19 cellular contexts compared by ENCODE assay signal in genomic region chr17:30172560-30172959, GRCh38. TPM values are rescaled to one million over a fixed set of nuclear protein-coding genes. Genes with fewer than 3 reads are reported as not detected.
DNase-seq lines count a peak whose midpoint lies in the region; ATAC-seq, FAIRE-seq and TF ChIP-seq lines count a peak whose summit lies in the region.
"Had no signal": no experiment of that assay in that cellular context is flagged by ENCODE, and none has a peak within 500 bp of the region (broad histone marks: within the 10 kb centered on the region; RNA-seq: fewer than 3 reads in every experiment).

No MANE protein-coding gene starts in this region.

- intact Hi-C loops in PC-3 (cut with micrococcal nuclease), result no loop called here
- intact Hi-C loops in endothelial cell of umbilical vein (cut with micrococcal nuclease), result no loop called here

- H3K4me2 ChIP-seq in Karpas-422 (ENCODE audit: low read depth, low read length, poor library complexity, severe bottlenecking) (no peak overlapping the region), PC-3 (ENCODE audit: low read length) (peak overlapping the region; percentile 16; the same call in 1 of the 2 replicates), endothelial cell of umbilical vein (ENCODE audit: insufficient read depth, low read length) (no peak overlapping the region)

- peaks cover 22% of the 10 kb centered on the region for H3K36me3 Mint-ChIP-seq in activated naive CD8-positive, alpha-beta T cell treated with anti-CD3 and anti-CD28 coated beads for 36 hours

- no peaks in the 10 kb centered on the region for H4K20me1 ChIP-seq in Karpas-422 (ENCODE audit: insufficient read depth, low read depth, low read length)
- 0 out of 2 replicates have a peak, but pooled peaks cover 3% of the 10 kb centered on the region for H4K20me1 ChIP-seq in PC-3 (ENCODE audit: low read length)
- H4K20me1 ChIP-seq in endothelial cell of umbilical vein (replicated peaks; ENCODE audit: control insufficient read depth, extremely low read depth, insufficient read depth, low read length), result no peaks in the 10 kb centered on the region

- peaks cover 41% of the 10 kb centered on the region for H3K4me1 ChIP-seq in Karpas-422 (ENCODE audit: low read length)
- peaks cover 7% of the 10 kb centered on the region for H3K4me1 ChIP-seq in PC-3 (ENCODE audit: insufficient read depth, low read length)
- H3K4me1 ChIP-seq in endothelial cell of umbilical vein (ENCODE audit: control insufficient read depth, extremely low read depth, insufficient read depth, low read length), result no peaks in the 10 kb centered on the region
- H3K4me1 ChIP-seq: BE2C, HAP-1 had no signal

- ATAC-seq in PC-3 (peak; percentile 37), GM21528 (IDR thresholded peaks at IDR 0.05; ENCODE audit: low FRiP score, unreplicated experiment) (no peak)

- CTCF ChIA-PET in PC-3 (lab: Charles Lee) (interaction anchor here (0.6 kb wide), 2 partner anchors 76 to 299 kb away, joined by 3 to 5 read pairs; no protein-coding TSS in a partner anchor), endothelial cell of umbilical vein (lab: Charles Lee) (interaction anchor here (1.4 to 1.5 kb wide), 4 partner anchors 10 to 164 kb away, joined by 3 to 4 read pairs (median 3); no protein-coding TSS in a partner anchor)

- no TSS peak for BruUV-seq in PC-3 (replicated peaks; lab: Mats Ljungman, UMichigan)
- no TSS peak for BruUV-seq in endothelial cell of umbilical vein (replicated peaks; lab: Mats Ljungman, UMichigan)

- H3K27me3 Mint-ChIP-seq in activated naive CD8-positive, alpha-beta T cell treated with anti-CD3 and anti-CD28 coated beads for 36 hours, result no peaks in the 10 kb centered on the region
- H3K27me3 Mint-ChIP-seq: CD4-positive, CD25-positive, alpha-beta regulatory T cell; CD8-positive, alpha-beta memory T cell had no signal

- H3K9me3 ChIP-seq in Karpas-422 (ENCODE audit: low read length) (no peaks in the 10 kb centered on the region), PC-3 (ENCODE audit: low read length) (no peaks in the 10 kb centered on the region), endothelial cell of umbilical vein (replicated peaks; ENCODE audit: control insufficient read depth, insufficient read depth, low read length) (no peaks in the 10 kb centered on the region)
- H3K9me3 ChIP-seq: BE2C, HAP-1 had no signal

- no peak for FAIRE-seq in endothelial cell of umbilical vein (lab: Jason Lieb, UNC)
- FAIRE-seq: A204.1, D721Med had no signal

- H3K9me3 Mint-ChIP-seq in activated naive CD8-positive, alpha-beta T cell treated with anti-CD3 and anti-CD28 coated beads for 36 hours, result no peaks in the 10 kb centered on the region
- H3K9me3 Mint-ChIP-seq: CD8-positive, alpha-beta memory T cell had no signal

- H2AFZ ChIP-seq in Karpas-422 (ENCODE audit: low read length), result no peak overlapping the region
- H2AFZ ChIP-seq in PC-3 (ENCODE audit: low read length), result no peak overlapping the region
- H2AFZ ChIP-seq in endothelial cell of umbilical vein (ENCODE audit: low read depth, low read length), result no peak overlapping the region
- H2AFZ ChIP-seq: GM23248 had no signal

- TF ChIP-seq CTCF in PC-3 (conservative IDR thresholded peaks at IDR 0.05; ENCODE audit: low read depth, low read length) (no peak), endothelial cell of umbilical vein (IDR thresholded peaks at IDR 0.05; ENCODE audit: extremely low read depth in 1 of 2, insufficient read depth in 1 of 2, low read depth in 1 of 2, low read length in 2 of 2) (no peak)

- no peak overlapping the region for H3K4me3 ChIP-seq in Karpas-422 (ENCODE audit: low read length)
- no peak overlapping the region for H3K4me3 ChIP-seq in PC-3 (ENCODE audit: low read length)
- no peak overlapping the region for H3K4me3 ChIP-seq in endothelial cell of umbilical vein (replicated peaks in 1 of 3; ENCODE audit: insufficient read depth in 1 of 3, low read depth in 1 of 3, low read length in 3 of 3)
- H3K4me3 ChIP-seq: GM23248, HAP-1 had no signal

- H3K4me1 Mint-ChIP-seq in activated naive CD8-positive, alpha-beta T cell treated with anti-CD3 and anti-CD28 coated beads for 36 hours, result peaks cover 32% of the 10 kb centered on the region

- H3K4me3 Mint-ChIP-seq in activated naive CD8-positive, alpha-beta T cell treated with anti-CD3 and anti-CD28 coated beads for 36 hours, result no peak overlapping the region
- H3K4me3 Mint-ChIP-seq: CD4-positive, CD25-positive, alpha-beta regulatory T cell; CD8-positive, alpha-beta memory T cell had no signal

- H3K36me3 ChIP-seq in Karpas-422 (ENCODE audit: insufficient read depth, low read length) (peaks cover 40% of the 10 kb centered on the region; the same call in 1 of the 2 replicates), PC-3 (ENCODE audit: low read depth, low read length) (no peaks in the 10 kb centered on the region), endothelial cell of umbilical vein (ENCODE audit: control insufficient read depth in 2 of 2, extremely low read depth in 1 of 2, insufficient read depth in 2 of 2, low read length in 2 of 2) (peaks cover 0 to 2% of the 10 kb centered on the region in 2 experiments)
- H3K36me3 ChIP-seq: BE2C had no signal

- peak overlapping the region; percentile 85 for H3K27ac ChIP-seq in Karpas-422 (ENCODE audit: low read length)
- H3K27ac ChIP-seq in PC-3 (ENCODE audit: low read length), result no peak overlapping the region
- H3K27ac ChIP-seq in endothelial cell of umbilical vein (ENCODE audit: insufficient read depth, low read depth, low read length), result no peak overlapping the region
- H3K27ac ChIP-seq: GM23248 had no signal

- DNase-seq in Karpas-422 (no peak), PC-3 (peak; percentile 41), endothelial cell of umbilical vein (ENCODE audit: low read depth, low spot score) (no peak), renal cortical epithelial cell (ENCODE audit: low read depth) (peak; percentile 18), NCI-H2107 (lab: John Stamatoyannopoulos, UW) (no peak)
- DNase-seq in activated naive CD8-positive, alpha-beta T cell treated with anti-CD3 and anti-CD28 coated beads for 36 hours, result no peak
- DNase-seq: ACHN; BE2C; C1 segment of cervical spinal cord; CD4-positive, CD25-positive, alpha-beta regulatory T cell; CD8-positive, alpha-beta memory T cell; COR-L47; DMS79 treated with DMSO at 0.1 percent for 48 hours; GF-D8; GM23248 had no signal

- H3K9ac ChIP-seq in Karpas-422 (ENCODE audit: low read length) (no peak overlapping the region), PC-3 (ENCODE audit: low read length) (no peak overlapping the region), endothelial cell of umbilical vein (replicated peaks; ENCODE audit: extremely low read depth, insufficient read depth, low read length) (no peak overlapping the region)
- H3K9ac ChIP-seq: GM23248 had no signal

- H3F3A ChIP-seq in PC-3 (ENCODE audit: low read length, unreplicated experiment), result no peaks in the 10 kb centered on the region

- dilution Hi-C loops in endothelial cell of umbilical vein (cut with MboI; ENCODE audit: extremely low pct_ligation_motif_present, low sequenced_read_pairs), result no loop called here

- H3K9me1 ChIP-seq in endothelial cell of umbilical vein (replicated peaks; ENCODE audit: control insufficient read depth, extremely low read depth, insufficient read depth, low read length), result no peaks in the 10 kb centered on the region

- POLR2A ChIA-PET in PC-3 (lab: Charles Lee; ENCODE audit: unreplicated experiment) (no interaction called here), endothelial cell of umbilical vein (lab: Charles Lee) (no interaction called here)

- H3K27me3 ChIP-seq in Karpas-422 (ENCODE audit: low read length) (no peaks in the 10 kb centered on the region), PC-3 (ENCODE audit: low read length) (no peaks in the 10 kb centered on the region), endothelial cell of umbilical vein (ENCODE audit: control insufficient read depth in 2 of 2, insufficient read depth in 2 of 2, low read length in 2 of 2) (no peaks in the 10 kb centered on the region)
- H3K27me3 ChIP-seq: BE2C had no signal

- H3K9me2 ChIP-seq in Karpas-422 (replicated peaks; ENCODE audit: insufficient read depth, low read length), result no peaks in the 10 kb centered on the region
- no peaks in the 10 kb centered on the region for H3K9me2 ChIP-seq in PC-3 (replicated peaks; ENCODE audit: low read length)

- peaks cover 61% of the 10 kb centered on the region for H3K79me2 ChIP-seq in Karpas-422 (ENCODE audit: low read length)
- H3K79me2 ChIP-seq in PC-3 (ENCODE audit: low read length), result no peaks in the 10 kb centered on the region; the same call in 1 of the 2 replicates
- H3K79me2 ChIP-seq in endothelial cell of umbilical vein (ENCODE audit: control insufficient read depth, insufficient read depth, low read length), result peaks cover 14% of the 10 kb centered on the region

- TF ChIP-seq POLR2A in endothelial cell of umbilical vein (IDR thresholded peaks at IDR 0.05; ENCODE audit: low read depth, low read length), result no peak

- H3K27ac Mint-ChIP-seq in activated naive CD8-positive, alpha-beta T cell treated with anti-CD3 and anti-CD28 coated beads for 36 hours, result no peak overlapping the region

TF ChIP-seq in endothelial cell of umbilical vein, 7 proteins besides CTCF, POLR2A, EP300 and RAD21:
- TF ChIP-seq POLR2AphosphoS5 (IDR thresholded peaks at IDR 0.05; ENCODE audit: insufficient read depth, low read depth, low read length) (no peak), JUN (IDR thresholded peaks at IDR 0.05; ENCODE audit: borderline replicate concordance, insufficient read depth, insufficient read length, low read depth) (no peak), MYC (IDR thresholded peaks at IDR 0.05; ENCODE audit: low read depth, low read length) (no peak), FOS (IDR thresholded peaks at IDR 0.05; ENCODE audit: borderline replicate concordance, insufficient read depth, low read length) (peak; percentile 19), GATA2 (IDR thresholded peaks at IDR 0.05; ENCODE audit: insufficient read depth, insufficient read length, low read depth, low read length) (no peak)

RNA-seq across cellular contexts. Expression of gene NSRP1, which starts 55.9 kb away (rescaled TPM):
- total RNA-seq in Karpas-422 (2014; rRNA removed; shearing (Covaris generic); ENCODE audit: low replicate concordance), result 13.9 and 14.2 TPM in 2 replicates
- total RNA-seq in PC-3 (2014; rRNA removed) (6.4 and 8.6 TPM in 2 replicates), endothelial cell of umbilical vein (28.4 and 29.1 TPM in 2 replicates), renal cortical epithelial cell (1.7 and 12.0 TPM in 2 replicates)
- polyA plus RNA-seq in endothelial cell of umbilical vein, result 6.9 and 11.2 TPM in 2 replicates
- polyA plus RNA-seq in endothelial cell of umbilical vein (2011; cell fraction: cytosol; rRNA removed), result 13.6 and 14.7 TPM in 2 replicates
- polyA plus RNA-seq in endothelial cell of umbilical vein (2011; cell fraction: nucleus; rRNA removed), result 22.2 and 26.3 TPM in 2 replicates
- polyA plus RNA-seq in endothelial cell of umbilical vein (2012), result 24.9 and 29.7 TPM in 2 replicates
- 13.5 and 16.0 TPM in 2 replicates for polyA minus RNA-seq in endothelial cell of umbilical vein
- 10.3 TPM for polyA minus RNA-seq in endothelial cell of umbilical vein (2011; cell fraction: cytosol; rRNA and poly(A)+ RNA removed)
- polyA minus RNA-seq in endothelial cell of umbilical vein (2011; cell fraction: nucleus; rRNA and poly(A)+ RNA removed), result 20.3 and 31.1 TPM in 2 replicates
- total RNA-seq in activated naive CD8-positive, alpha-beta T cell treated with anti-CD3 and anti-CD28 coated beads for 36 hours, result 10 to 100 TPM; 26.1 to 29.7 TPM

Comparison
In these comparisons a context has a peak if more than half of its experiments do, and no peak if none do; other contexts are left out.
1. DNase-seq: peak in PC-3 (single experiment) and renal cortical epithelial cell (single experiment); none in Karpas-422 (single experiment), endothelial cell of umbilical vein (single experiment), NCI-H2107 (single experiment) and activated naive CD8-positive, alpha-beta T cell treated with anti-CD3 and anti-CD28 coated beads for 36 hours (single experiment).